16 cellular contexts compared by ENCODE assay signal in the genomic region with DNA sequence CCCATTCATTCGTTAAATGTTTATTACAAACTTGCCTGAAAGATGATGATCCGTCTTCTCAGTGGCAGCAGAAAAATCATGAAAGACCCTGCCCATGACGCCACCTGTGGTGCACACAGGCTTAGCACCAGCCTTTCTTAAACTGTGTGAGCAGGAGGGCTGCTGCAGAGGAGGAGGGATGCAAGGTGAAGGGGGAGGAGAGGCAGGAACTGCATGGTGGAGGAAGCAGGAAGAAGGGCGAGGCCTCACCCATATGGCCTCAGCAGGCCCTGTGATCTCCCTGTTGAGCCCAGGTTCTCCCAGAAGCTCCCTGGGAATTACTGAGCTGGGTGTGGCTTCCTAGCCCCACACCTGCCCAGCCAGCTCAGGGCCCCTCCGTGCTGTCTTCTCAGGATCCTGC. TPM values are rescaled to one million over a fixed set of nuclear protein-coding genes. Genes with fewer than 3 reads are reported as not detected.
DNase-seq lines count a peak whose midpoint lies in the region; ATAC-seq, FAIRE-seq and TF ChIP-seq lines count a peak whose summit lies in the region.
"Had no signal": no experiment of that assay in that cellular context is flagged by ENCODE, and none has a peak within 500 bp of the region (broad histone marks: within the 10 kb centered on the region; RNA-seq: fewer than 3 reads in every experiment).

No MANE protein-coding gene starts in this region.

- H3K4me1 ChIP-seq in Loucy (ENCODE audit: insufficient read depth, low read length, poor library complexity, severe bottlenecking): peaks cover 54% of the 10 kb centered on the region
- peaks cover 62% of the 10 kb centered on the region for H3K4me1 ChIP-seq in GM12878 (ENCODE audit: control insufficient read depth, insufficient read depth, low read length)

- peak; percentile 37 for DNase-seq in SKM-1 treated with dmso at 0.1 percent for 144 hours (lab: John Stamatoyannopoulos, UW; ENCODE audit: unreplicated experiment)
- no peak for DNase-seq in SKM-1 (lab: John Stamatoyannopoulos, UW; ENCODE audit: unreplicated experiment)
- no peak for DNase-seq in GM12878 (ENCODE audit: low read depth, low spot score)
- no peak for DNase-seq in progenitor cell of endocrine pancreas (ENCODE audit: low spot score, unreplicated experiment)
- DNase-seq in AG20443 (ENCODE audit: low spot score): no peak
- DNase-seq in NK-92 (lab: John Stamatoyannopoulos, UW; ENCODE audit: unreplicated experiment): no peak
- no peak for DNase-seq in NCI-H187 (lab: John Stamatoyannopoulos, UW)
- DNase-seq: anterior cingulate cortex, head of caudate nucleus, mammary epithelial cell, NCI-H526 treated with DMSO at 0.1 percent for 48 hours, substantia nigra, T-helper 17 cell had no signal

- no peaks in the 10 kb centered on the region for H3K9me3 Mint-ChIP-seq in progenitor cell of endocrine pancreas (ENCODE audit: low read depth)

- RAD21 ChIA-PET in GM12878 (lab: Charles Lee; ENCODE audit: unreplicated experiment): interaction anchor here (1.2 to 3.2 kb wide), 4 partner anchors 54 to 138 kb away, joined by 3 to 12 read pairs (median 4); no protein-coding TSS in a partner anchor

- H3K27me3 ChIP-seq in Loucy (ENCODE audit: insufficient read depth, low read length, poor library complexity, severe bottlenecking) (no peaks in the 10 kb centered on the region), GM12878 (replicated peaks in 1 of 2; ENCODE audit: control insufficient read depth in 2 of 2, insufficient read depth in 2 of 2, low read length in 1 of 2) (no peaks in the 10 kb centered on the region)

- TF ChIP-seq CTCF in Loucy (conservative IDR thresholded peaks at IDR 0.05; ENCODE audit: low read length) (peak; percentile 63), GM12878 (IDR thresholded peaks at IDR 0.05 in 2 of 3, conservative IDR thresholded peaks at IDR 0.05 in 1 of 3; ENCODE audit: control insufficient read depth in 2 of 3, extremely low read depth in 1 of 3, insufficient read depth in 1 of 3, low read depth in 3 of 3, low read length in 3 of 3) (0 out of 6 replicates have a peak, but pooled peaks have one; percentile 1 to 25 (median 7)), progenitor cell of endocrine pancreas (IDR thresholded peaks at IDR 0.05; ENCODE audit: unreplicated experiment) (peak; percentile 38)

- no peak overlapping the region for H3K4me3 Mint-ChIP-seq in progenitor cell of endocrine pancreas (ENCODE audit: low read depth)

- H3K9me2 ChIP-seq in Loucy (replicated peaks; ENCODE audit: low read depth, low read length): no peaks in the 10 kb centered on the region

- no peak overlapping the region for H3K27ac Mint-ChIP-seq in progenitor cell of endocrine pancreas
- H3K27ac Mint-ChIP-seq: T-helper 17 cell had no signal

- BruUV-seq in GM12878 (replicated peaks; lab: Mats Ljungman, UMichigan): no TSS peak

- intact Hi-C loops in GM12878 (cut with micrococcal nuclease; ENCODE audit: unreplicated experiment): no loop called here

- CTCF ChIA-PET in GM12878 (lab: Yijun Ruan, JAX): interaction anchor here (0.6 to 5.5 kb wide), 7 partner anchors 10 to 191 kb away, joined by 3 to 99 read pairs (median 7); a partner anchor contains a TSS

- H3K27ac ChIP-seq in GM12878 (ENCODE audit: control insufficient read depth, insufficient read depth): no peak overlapping the region

- no peak for ATAC-seq in GM12878
- ATAC-seq: T-helper 17 cell had no signal

- in situ Hi-C loops in GM12878 (cut with MboI): loop anchor here (5.0 to 10.0 kb wide), 2 partner anchors 135 to 192 kb away; a partner anchor contains a TSS

- no peak for TF ChIP-seq POLR2A in GM12878 (IDR thresholded peaks at IDR 0.05; ENCODE audit: low read depth, low read length)

- no peak for TF ChIP-seq RAD21 in GM12878 (IDR thresholded peaks at IDR 0.05; ENCODE audit: insufficient read depth, low read depth, low read length)

- no peaks in the 10 kb centered on the region for H3K36me3 Mint-ChIP-seq in progenitor cell of endocrine pancreas (ENCODE audit: insufficient read depth)

- peak overlapping the region; percentile 1 for H3K4me2 ChIP-seq in Loucy (ENCODE audit: low read depth, low read length, poor library complexity, severe bottlenecking)
- H3K4me2 ChIP-seq in GM12878 (ENCODE audit: control insufficient read depth, insufficient read depth): no peak overlapping the region

- POLR2A ChIA-PET in GM12878 (lab: Charles Lee): interaction anchor here (1.1 kb wide), 1 partner anchor 90 kb away, joined by 3 read pairs; no protein-coding TSS in a partner anchor

- H2AFZ ChIP-seq in Loucy (ENCODE audit: low read length): peak overlapping the region; percentile 57
- peak overlapping the region; percentile 3; the same call in 1 of the 2 replicates for H2AFZ ChIP-seq in GM12878 (ENCODE audit: control insufficient read depth, low read depth, low read length)

- no peaks in the 10 kb centered on the region for H4K20me1 ChIP-seq in Loucy (ENCODE audit: insufficient read depth, low read length, poor library complexity, severe bottlenecking)
- no peaks in the 10 kb centered on the region for H4K20me1 ChIP-seq in GM12878 (ENCODE audit: control insufficient read depth, insufficient read depth)

- H3K4me1 Mint-ChIP-seq in progenitor cell of endocrine pancreas (ENCODE audit: low read depth): peaks cover 7% of the 10 kb centered on the region

- H3K36me3 ChIP-seq in Loucy (ENCODE audit: insufficient read depth, low read length) (no peaks in the 10 kb centered on the region), GM12878 (ENCODE audit: control insufficient read depth in 2 of 2, insufficient read depth in 2 of 2, low read length in 1 of 2) (no peaks in the 10 kb centered on the region)
- H3K36me3 ChIP-seq: HAP-1 had no signal

- H3K4me3 ChIP-seq in Loucy (ENCODE audit: low read length, poor library complexity, severe bottlenecking) (no peak overlapping the region), GM12878 (no peak overlapping the region)
- H3K4me3 ChIP-seq: HAP-1 had no signal

- H3K27me3 Mint-ChIP-seq in progenitor cell of endocrine pancreas: peaks cover 15% of the 10 kb centered on the region

- no peaks in the 10 kb centered on the region for H3K79me2 ChIP-seq in Loucy (ENCODE audit: insufficient read depth, low read length)
- H3K79me2 ChIP-seq in GM12878 (ENCODE audit: control insufficient read depth, insufficient read depth, low read length): no peaks in the 10 kb centered on the region

- SMC1A ChIA-PET in GM12878 (lab: Charles Lee; ENCODE audit: uncharacterized antibody, unreplicated experiment): interaction anchor here (0.9 to 2.3 kb wide), 2 partner anchors 136 to 141 kb away, joined by 3 to 6 read pairs; no protein-coding TSS in a partner anchor

- WGBS in GM12878 (ENCODE audit: insufficient coverage, insufficient replicate concordance, low lambda C conversion rate, missing lambda C conversion rate): 65% methylated on average over 5 of the region's 5 CpGs

- peaks cover 13% of the 10 kb centered on the region for H3F3A ChIP-seq in Loucy (ENCODE audit: low read depth)

- no peak overlapping the region for H3K9ac ChIP-seq in Loucy (ENCODE audit: low read depth, low read length, poor library complexity, severe bottlenecking)
- H3K9ac ChIP-seq in GM12878 (ENCODE audit: control insufficient read depth, insufficient read depth, low read length): no peak overlapping the region

- no peak for TF ChIP-seq EP300 in GM12878 (IDR thresholded peaks at IDR 0.05; ENCODE audit: borderline replicate concordance in 1 of 2, control insufficient read depth in 1 of 2, low read depth in 2 of 2, low read length in 2 of 2)

- H3K9me3 ChIP-seq in Loucy (ENCODE audit: insufficient read depth, low read depth, low read length): no peaks in the 10 kb centered on the region
- H3K9me3 ChIP-seq in GM12878 (replicated peaks; ENCODE audit: control insufficient read depth, insufficient read depth, low read length): no peaks in the 10 kb centered on the region
- H3K9me3 ChIP-seq: HAP-1 had no signal

- FAIRE-seq in GM12878 (lab: Jason Lieb, UNC): no peak

TF ChIP-seq in GM12878, 131 proteins besides CTCF, POLR2A, EP300 and RAD21:
- no peak for TF ChIP-seq RUNX3 (IDR thresholded peaks at IDR 0.05; ENCODE audit: low read length)
- no peak for TF ChIP-seq MXI1 (IDR thresholded peaks at IDR 0.05; ENCODE audit: low read depth, low read length)
- TF ChIP-seq HDGF (IDR thresholded peaks at IDR 0.05): no peak
- TF ChIP-seq NR2C2 (IDR thresholded peaks at IDR 0.05; ENCODE audit: borderline replicate concordance, control insufficient read depth, insufficient read length, low read depth): no peak
- TF ChIP-seq PAX5 (IDR thresholded peaks at IDR 0.05; ENCODE audit: borderline replicate concordance, low read depth, low read length): no peak

RNA-seq across cellular contexts. Expression of a gene that starts 25.0 kb away (rescaled TPM):
- total RNA-seq in GM12878 (2013; cell fraction: nucleolus; rRNA removed): not detected in 2 replicates
- total RNA-seq in GM12878 (2014; rRNA removed): not detected in 2 replicates
- not detected in 2 replicates for total RNA-seq in GM12878 (2014; rRNA removed; fragmentation: Illumina TruSeq; extraction: Trizol)
- not detected in 2 replicates for total RNA-seq in GM12878 (2021)
- not detected for polyA plus RNA-seq in GM12878 (2011; ENCODE audit: low read depth)
- not detected in 2 replicates for polyA plus RNA-seq in GM12878 (2011; rRNA removed)
- polyA plus RNA-seq in GM12878 (2011; cell fraction: cytosol; rRNA removed): not detected in 2 replicates
- polyA plus RNA-seq in GM12878 (2011; cell fraction: nucleus; rRNA removed): not detected in 2 replicates
- not detected in 2 replicates for polyA plus RNA-seq in GM12878 (2012)
- polyA plus RNA-seq in GM12878 (2014; fragmentation: Illumina TruSeq; extraction: Trizol): not detected in 2 replicates
- polyA plus RNA-seq in GM12878 (2014; fragmentation: Nextera tagmentation; extraction: Ambion mirVana): not detected
- polyA plus RNA-seq in GM12878 (2014; rRNA removed): not detected in 2 replicates
- not detected for polyA plus RNA-seq in GM12878 (2016; fragmentation: Nextera tagmentation; extraction: Ambion mirVana)
- not detected in 2 replicates for polyA minus RNA-seq in GM12878 (2011; rRNA and poly(A)+ RNA removed)
- polyA minus RNA-seq in GM12878 (2011; cell fraction: cytosol; rRNA and poly(A)+ RNA removed): not detected in 2 replicates
- polyA minus RNA-seq in GM12878 (2011; cell fraction: nucleus; rRNA and poly(A)+ RNA removed): not detected in 2 replicates
- total RNA-seq in progenitor cell of endocrine pancreas: not detected in 2 replicates
- total RNA-seq: LHCN-M2, mammary epithelial cell, T-helper 17 cell had no signal
- polyA plus RNA-seq: mammary epithelial cell had no signal

Comparison
In these comparisons a context has a peak if more than half of its experiments do, and no peak if none do; other contexts are left out.
1. CTCF ChIP-seq: peak in every context shown above with its lines; median percentile 63 in Loucy; 38 in progenitor cell of endocrine pancreas; 7 in GM12878.